ENCODE assay signal across 1 cellular context in the genomic region with DNA sequence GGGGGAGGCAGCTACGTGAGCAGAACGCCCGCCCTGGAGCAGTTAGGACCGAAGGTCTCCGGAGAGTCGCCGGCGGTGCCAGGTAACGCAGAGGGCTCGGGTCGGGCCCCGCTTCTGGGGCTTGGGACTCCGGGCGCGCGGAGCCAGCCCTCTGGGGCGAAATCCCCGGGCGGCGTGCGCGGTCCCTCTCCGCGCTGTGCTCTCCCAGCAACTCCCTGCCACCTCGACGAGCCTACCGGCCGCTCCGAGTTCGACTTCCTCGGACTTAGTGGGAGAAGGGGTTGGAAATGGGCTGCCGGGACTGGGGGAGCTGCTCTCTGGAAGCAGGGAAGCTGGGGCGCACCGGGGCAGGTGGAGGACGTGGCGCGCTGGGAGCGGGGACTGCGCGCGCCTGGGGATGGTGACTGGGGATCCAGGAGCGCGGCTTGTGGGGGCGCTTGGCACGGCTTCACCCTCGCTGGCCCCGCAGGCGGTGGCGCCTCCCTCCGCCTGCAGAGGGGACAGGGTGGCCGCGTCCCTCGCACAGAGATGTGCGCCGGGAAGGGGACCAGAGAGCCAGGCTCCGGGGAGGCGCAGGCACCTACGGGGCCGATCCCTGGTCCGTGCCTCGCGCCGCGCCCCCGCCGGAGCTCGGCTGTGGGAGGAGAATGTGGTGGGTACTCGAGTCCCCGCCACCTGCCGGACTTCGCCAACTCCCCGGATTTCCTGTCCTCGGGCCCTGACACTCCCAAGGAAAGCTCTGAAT.
TF ChIP-seq lines count a peak whose summit lies in the region.

No MANE protein-coding gene starts in this region.

TF ChIP-seq in WTC11, 78 proteins besides CTCF, POLR2A, EP300 and RAD21 (continued from another document):
- TF ChIP-seq, protein P1, sequence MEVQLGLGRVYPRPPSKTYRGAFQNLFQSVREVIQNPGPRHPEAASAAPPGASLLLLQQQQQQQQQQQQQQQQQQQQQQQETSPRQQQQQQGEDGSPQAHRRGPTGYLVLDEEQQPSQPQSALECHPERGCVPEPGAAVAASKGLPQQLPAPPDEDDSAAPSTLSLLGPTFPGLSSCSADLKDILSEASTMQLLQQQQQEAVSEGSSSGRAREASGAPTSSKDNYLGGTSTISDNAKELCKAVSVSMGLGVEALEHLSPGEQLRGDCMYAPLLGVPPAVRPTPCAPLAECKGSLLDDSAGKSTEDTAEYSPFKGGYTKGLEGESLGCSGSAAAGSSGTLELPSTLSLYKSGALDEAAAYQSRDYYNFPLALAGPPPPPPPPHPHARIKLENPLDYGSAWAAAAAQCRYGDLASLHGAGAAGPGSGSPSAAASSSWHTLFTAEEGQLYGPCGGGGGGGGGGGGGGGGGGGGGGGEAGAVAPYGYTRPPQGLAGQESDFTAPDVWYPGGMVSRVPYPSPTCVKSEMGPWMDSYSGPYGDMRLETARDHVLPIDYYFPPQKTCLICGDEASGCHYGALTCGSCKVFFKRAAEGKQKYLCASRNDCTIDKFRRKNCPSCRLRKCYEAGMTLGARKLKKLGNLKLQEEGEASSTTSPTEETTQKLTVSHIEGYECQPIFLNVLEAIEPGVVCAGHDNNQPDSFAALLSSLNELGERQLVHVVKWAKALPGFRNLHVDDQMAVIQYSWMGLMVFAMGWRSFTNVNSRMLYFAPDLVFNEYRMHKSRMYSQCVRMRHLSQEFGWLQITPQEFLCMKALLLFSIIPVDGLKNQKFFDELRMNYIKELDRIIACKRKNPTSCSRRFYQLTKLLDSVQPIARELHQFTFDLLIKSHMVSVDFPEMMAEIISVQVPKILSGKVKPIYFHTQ (CRISPR knock-in tag; IDR thresholded peaks at IDR 0.05) = no peak
- TF ChIP-seq, protein P2, sequence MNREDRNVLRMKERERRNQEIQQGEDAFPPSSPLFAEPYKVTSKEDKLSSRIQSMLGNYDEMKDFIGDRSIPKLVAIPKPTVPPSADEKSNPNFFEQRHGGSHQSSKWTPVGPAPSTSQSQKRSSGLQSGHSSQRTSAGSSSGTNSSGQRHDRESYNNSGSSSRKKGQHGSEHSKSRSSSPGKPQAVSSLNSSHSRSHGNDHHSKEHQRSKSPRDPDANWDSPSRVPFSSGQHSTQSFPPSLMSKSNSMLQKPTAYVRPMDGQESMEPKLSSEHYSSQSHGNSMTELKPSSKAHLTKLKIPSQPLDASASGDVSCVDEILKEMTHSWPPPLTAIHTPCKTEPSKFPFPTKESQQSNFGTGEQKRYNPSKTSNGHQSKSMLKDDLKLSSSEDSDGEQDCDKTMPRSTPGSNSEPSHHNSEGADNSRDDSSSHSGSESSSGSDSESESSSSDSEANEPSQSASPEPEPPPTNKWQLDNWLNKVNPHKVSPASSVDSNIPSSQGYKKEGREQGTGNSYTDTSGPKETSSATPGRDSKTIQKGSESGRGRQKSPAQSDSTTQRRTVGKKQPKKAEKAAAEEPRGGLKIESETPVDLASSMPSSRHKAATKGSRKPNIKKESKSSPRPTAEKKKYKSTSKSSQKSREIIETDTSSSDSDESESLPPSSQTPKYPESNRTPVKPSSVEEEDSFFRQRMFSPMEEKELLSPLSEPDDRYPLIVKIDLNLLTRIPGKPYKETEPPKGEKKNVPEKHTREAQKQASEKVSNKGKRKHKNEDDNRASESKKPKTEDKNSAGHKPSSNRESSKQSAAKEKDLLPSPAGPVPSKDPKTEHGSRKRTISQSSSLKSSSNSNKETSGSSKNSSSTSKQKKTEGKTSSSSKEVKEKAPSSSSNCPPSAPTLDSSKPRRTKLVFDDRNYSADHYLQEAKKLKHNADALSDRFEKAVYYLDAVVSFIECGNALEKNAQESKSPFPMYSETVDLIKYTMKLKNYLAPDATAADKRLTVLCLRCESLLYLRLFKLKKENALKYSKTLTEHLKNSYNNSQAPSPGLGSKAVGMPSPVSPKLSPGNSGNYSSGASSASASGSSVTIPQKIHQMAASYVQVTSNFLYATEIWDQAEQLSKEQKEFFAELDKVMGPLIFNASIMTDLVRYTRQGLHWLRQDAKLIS (CRISPR knock-in tag; IDR thresholded peaks at IDR 0.05; ENCODE audit: borderline replicate concordance) = no peak
- TF ChIP-seq RELA (CRISPR knock-in tag; IDR thresholded peaks at IDR 0.05; ENCODE audit: borderline replicate concordance) = no peak
- no peak for TF ChIP-seq ETV6 (CRISPR knock-in tag; IDR thresholded peaks at IDR 0.05)
- peak; percentile 28; the same call in 1 of the 2 replicates for TF ChIP-seq ZNF423 (CRISPR knock-in tag; IDR thresholded peaks at IDR 0.05)
- TF ChIP-seq ZBTB21 (CRISPR knock-in tag; IDR thresholded peaks at IDR 0.05; ENCODE audit: borderline replicate concordance) = no peak
- peak; percentile 59 for TF ChIP-seq FOXP1 (CRISPR knock-in tag; IDR thresholded peaks at IDR 0.05; ENCODE audit: borderline replicate concordance)
- TF ChIP-seq, protein P3, sequence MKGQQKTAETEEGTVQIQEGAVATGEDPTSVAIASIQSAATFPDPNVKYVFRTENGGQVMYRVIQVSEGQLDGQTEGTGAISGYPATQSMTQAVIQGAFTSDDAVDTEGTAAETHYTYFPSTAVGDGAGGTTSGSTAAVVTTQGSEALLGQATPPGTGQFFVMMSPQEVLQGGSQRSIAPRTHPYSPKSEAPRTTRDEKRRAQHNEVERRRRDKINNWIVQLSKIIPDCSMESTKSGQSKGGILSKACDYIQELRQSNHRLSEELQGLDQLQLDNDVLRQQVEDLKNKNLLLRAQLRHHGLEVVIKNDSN (CRISPR knock-in tag; IDR thresholded peaks at IDR 0.05) = no peak
- TF ChIP-seq, protein P4, sequence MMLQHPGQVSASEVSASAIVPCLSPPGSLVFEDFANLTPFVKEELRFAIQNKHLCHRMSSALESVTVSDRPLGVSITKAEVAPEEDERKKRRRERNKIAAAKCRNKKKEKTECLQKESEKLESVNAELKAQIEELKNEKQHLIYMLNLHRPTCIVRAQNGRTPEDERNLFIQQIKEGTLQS (CRISPR knock-in tag; conservative IDR thresholded peaks at IDR 0.05) = no peak
- TF ChIP-seq NFYB (CRISPR knock-in tag; conservative IDR thresholded peaks at IDR 0.05; ENCODE audit: low read depth) = no peak
- TF ChIP-seq EMX1 (CRISPR knock-in tag; IDR thresholded peaks at IDR 0.05) = no peak
- no peak for TF ChIP-seq TEAD4 (CRISPR knock-in tag; IDR thresholded peaks at IDR 0.05)
- no peak for TF ChIP-seq SMAD3 (CRISPR knock-in tag; IDR thresholded peaks at IDR 0.05; ENCODE audit: borderline replicate concordance)
- TF ChIP-seq, protein P5, sequence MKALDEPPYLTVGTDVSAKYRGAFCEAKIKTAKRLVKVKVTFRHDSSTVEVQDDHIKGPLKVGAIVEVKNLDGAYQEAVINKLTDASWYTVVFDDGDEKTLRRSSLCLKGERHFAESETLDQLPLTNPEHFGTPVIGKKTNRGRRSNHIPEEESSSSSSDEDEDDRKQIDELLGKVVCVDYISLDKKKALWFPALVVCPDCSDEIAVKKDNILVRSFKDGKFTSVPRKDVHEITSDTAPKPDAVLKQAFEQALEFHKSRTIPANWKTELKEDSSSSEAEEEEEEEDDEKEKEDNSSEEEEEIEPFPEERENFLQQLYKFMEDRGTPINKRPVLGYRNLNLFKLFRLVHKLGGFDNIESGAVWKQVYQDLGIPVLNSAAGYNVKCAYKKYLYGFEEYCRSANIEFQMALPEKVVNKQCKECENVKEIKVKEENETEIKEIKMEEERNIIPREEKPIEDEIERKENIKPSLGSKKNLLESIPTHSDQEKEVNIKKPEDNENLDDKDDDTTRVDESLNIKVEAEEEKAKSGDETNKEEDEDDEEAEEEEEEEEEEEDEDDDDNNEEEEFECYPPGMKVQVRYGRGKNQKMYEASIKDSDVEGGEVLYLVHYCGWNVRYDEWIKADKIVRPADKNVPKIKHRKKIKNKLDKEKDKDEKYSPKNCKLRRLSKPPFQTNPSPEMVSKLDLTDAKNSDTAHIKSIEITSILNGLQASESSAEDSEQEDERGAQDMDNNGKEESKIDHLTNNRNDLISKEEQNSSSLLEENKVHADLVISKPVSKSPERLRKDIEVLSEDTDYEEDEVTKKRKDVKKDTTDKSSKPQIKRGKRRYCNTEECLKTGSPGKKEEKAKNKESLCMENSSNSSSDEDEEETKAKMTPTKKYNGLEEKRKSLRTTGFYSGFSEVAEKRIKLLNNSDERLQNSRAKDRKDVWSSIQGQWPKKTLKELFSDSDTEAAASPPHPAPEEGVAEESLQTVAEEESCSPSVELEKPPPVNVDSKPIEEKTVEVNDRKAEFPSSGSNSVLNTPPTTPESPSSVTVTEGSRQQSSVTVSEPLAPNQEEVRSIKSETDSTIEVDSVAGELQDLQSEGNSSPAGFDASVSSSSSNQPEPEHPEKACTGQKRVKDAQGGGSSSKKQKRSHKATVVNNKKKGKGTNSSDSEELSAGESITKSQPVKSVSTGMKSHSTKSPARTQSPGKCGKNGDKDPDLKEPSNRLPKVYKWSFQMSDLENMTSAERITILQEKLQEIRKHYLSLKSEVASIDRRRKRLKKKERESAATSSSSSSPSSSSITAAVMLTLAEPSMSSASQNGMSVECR (CRISPR knock-in tag; IDR thresholded peaks at IDR 0.05; ENCODE audit: borderline replicate concordance) = peak; percentile 77; the same call in 1 of the 2 replicates
- no peak for TF ChIP-seq SP1 (CRISPR knock-in tag; conservative IDR thresholded peaks at IDR 0.05)
- TF ChIP-seq, protein P6, sequence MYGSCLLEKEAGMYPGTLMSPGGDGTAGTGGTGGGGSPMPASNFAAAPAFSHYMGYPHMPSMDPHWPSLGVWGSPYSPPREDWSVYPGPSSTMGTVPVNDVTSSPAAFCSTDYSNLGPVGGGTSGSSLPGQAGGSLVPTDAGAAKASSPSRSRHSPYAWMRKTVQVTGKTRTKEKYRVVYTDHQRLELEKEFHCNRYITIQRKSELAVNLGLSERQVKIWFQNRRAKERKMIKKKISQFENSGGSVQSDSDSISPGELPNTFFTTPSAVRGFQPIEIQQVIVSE (CRISPR knock-in tag; IDR thresholded peaks at IDR 0.05; ENCODE audit: borderline replicate concordance) = no peak
- 0 out of 2 replicates have a peak, but pooled peaks have one; percentile 65 for TF ChIP-seq ATF1 (CRISPR knock-in tag; IDR thresholded peaks at IDR 0.05)
- TF ChIP-seq, protein P7, sequence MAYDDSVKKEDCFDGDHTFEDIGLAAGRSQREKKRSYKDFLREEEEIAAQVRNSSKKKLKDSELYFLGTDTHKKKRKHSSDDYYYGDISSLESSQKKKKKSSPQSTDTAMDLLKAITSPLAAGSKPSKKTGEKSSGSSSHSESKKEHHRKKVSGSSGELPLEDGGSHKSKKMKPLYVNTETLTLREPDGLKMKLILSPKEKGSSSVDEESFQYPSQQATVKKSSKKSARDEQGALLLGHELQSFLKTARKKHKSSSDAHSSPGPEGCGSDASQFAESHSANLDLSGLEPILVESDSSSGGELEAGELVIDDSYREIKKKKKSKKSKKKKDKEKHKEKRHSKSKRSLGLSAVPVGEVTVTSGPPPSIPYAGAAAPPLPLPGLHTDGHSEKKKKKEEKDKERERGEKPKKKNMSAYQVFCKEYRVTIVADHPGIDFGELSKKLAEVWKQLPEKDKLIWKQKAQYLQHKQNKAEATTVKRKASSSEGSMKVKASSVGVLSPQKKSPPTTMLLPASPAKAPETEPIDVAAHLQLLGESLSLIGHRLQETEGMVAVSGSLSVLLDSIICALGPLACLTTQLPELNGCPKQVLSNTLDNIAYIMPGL (CRISPR knock-in tag; IDR thresholded peaks at IDR 0.05) = peak; percentile 90
- 0 out of 2 replicates have a peak, but pooled peaks have one; percentile 21 for TF ChIP-seq ZNF263 (CRISPR knock-in tag; IDR thresholded peaks at IDR 0.05; ENCODE audit: low read depth)
- TF ChIP-seq, protein P8, sequence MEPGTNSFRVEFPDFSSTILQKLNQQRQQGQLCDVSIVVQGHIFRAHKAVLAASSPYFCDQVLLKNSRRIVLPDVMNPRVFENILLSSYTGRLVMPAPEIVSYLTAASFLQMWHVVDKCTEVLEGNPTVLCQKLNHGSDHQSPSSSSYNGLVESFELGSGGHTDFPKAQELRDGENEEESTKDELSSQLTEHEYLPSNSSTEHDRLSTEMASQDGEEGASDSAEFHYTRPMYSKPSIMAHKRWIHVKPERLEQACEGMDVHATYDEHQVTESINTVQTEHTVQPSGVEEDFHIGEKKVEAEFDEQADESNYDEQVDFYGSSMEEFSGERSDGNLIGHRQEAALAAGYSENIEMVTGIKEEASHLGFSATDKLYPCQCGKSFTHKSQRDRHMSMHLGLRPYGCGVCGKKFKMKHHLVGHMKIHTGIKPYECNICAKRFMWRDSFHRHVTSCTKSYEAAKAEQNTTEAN (CRISPR knock-in tag; IDR thresholded peaks at IDR 0.05) = 0 out of 2 replicates have a peak, but pooled peaks have one; percentile 36
- no peak for TF ChIP-seq PRRX2 (CRISPR knock-in tag; IDR thresholded peaks at IDR 0.05)
- TF ChIP-seq, protein P9, sequence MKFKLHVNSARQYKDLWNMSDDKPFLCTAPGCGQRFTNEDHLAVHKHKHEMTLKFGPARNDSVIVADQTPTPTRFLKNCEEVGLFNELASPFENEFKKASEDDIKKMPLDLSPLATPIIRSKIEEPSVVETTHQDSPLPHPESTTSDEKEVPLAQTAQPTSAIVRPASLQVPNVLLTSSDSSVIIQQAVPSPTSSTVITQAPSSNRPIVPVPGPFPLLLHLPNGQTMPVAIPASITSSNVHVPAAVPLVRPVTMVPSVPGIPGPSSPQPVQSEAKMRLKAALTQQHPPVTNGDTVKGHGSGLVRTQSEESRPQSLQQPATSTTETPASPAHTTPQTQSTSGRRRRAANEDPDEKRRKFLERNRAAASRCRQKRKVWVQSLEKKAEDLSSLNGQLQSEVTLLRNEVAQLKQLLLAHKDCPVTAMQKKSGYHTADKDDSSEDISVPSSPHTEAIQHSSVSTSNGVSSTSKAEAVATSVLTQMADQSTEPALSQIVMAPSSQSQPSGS (CRISPR knock-in tag; IDR thresholded peaks at IDR 0.05; ENCODE audit: borderline replicate concordance, low read depth) = no peak
TF ChIP-seq in WTC11: peak in this region for 9.
